In the genomic region with DNA sequence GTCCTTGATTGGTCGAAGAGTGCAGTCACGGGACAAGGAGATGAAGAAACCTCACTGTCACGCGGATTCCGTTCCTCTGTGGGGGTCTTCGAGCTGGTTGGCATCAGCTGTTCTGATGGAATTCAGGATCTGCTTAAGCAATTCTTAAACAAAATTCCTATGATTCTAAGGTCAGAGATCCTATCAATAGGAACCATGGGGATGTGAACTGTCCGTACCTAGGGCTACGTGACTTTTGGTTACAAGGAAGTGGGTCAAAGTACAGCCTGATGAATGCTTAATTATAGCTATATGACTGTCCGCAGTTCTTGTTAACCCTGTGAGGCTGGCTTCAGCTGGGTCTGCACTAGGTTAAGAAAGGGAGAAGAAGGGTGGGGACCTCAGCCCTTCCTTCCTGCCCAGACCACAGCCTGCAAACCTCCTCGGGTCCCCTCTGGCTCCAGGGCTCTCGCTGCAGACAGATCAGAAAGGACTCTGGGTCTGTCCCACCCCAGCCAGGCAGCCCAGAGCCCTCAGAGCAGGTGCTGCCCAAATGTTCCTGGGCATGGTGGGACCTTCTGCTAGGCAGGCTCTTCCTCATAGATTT, we compare ENCODE assay signal across 10 cellular contexts.
DNase-seq lines count a peak whose midpoint lies in the region; ATAC-seq lines count a peak whose summit lies in the region.
"Had no signal": no experiment of that assay in that cellular context is flagged by ENCODE, and none has a peak within 500 bp of the region (broad histone marks: within the 10 kb centered on the region; RNA-seq: fewer than 3 reads in every experiment).

No MANE protein-coding gene starts in this region.

- peak overlapping the region; percentile 91 for H3K4me2 ChIP-seq in BLaER1

- H3K36me3 Mint-ChIP-seq in effector memory CD8-positive, alpha-beta T cell (ENCODE audit: insufficient read depth) = peaks cover 13% of the 10 kb centered on the region

- H3K4me3 Mint-ChIP-seq in effector memory CD8-positive, alpha-beta T cell = peak overlapping the region; percentile 84 to 86

- H3K9me3 Mint-ChIP-seq in effector memory CD8-positive, alpha-beta T cell = no peaks in the 10 kb centered on the region

- no peaks in the 10 kb centered on the region for H4K20me1 ChIP-seq in BLaER1

- ATAC-seq in GM19035 (IDR thresholded peaks at IDR 0.05; ENCODE audit: unreplicated experiment) = peak; percentile 21
- ATAC-seq in effector memory CD8-positive, alpha-beta T cell (replicated peaks) = no peak
- ATAC-seq in HG03097 (IDR thresholded peaks at IDR 0.05; ENCODE audit: low FRiP score, unreplicated experiment) = no peak

- H3K9ac ChIP-seq in BLaER1 = peak overlapping the region; percentile 52

- H3K27ac Mint-ChIP-seq in effector memory CD8-positive, alpha-beta T cell = peak overlapping the region; percentile 81 to 97

- peaks cover 89% of the 10 kb centered on the region for H3K4me1 ChIP-seq in BLaER1

- H3K27me3 Mint-ChIP-seq in effector memory CD8-positive, alpha-beta T cell = no peaks in the 10 kb centered on the region

- no peaks in the 10 kb centered on the region for H3K27me3 ChIP-seq in BLaER1

- H3K4me1 Mint-ChIP-seq in effector memory CD8-positive, alpha-beta T cell (ENCODE audit: low read depth in 2 of 2) = peaks cover 17 to 38% of the 10 kb centered on the region in 2 donors

- peak overlapping the region; percentile 68 for H3K27ac ChIP-seq in BLaER1

- no peaks in the 10 kb centered on the region for H3K36me3 ChIP-seq in BLaER1

- H3K9me3 ChIP-seq in BLaER1 = no peaks in the 10 kb centered on the region

- H3K4me3 ChIP-seq in BLaER1 = peak overlapping the region; percentile 55
- H3K4me3 ChIP-seq: lung had no signal

- DNase-seq in NOMO-1 treated with DMSO at 0.1 percent for 48 hours (lab: John Stamatoyannopoulos, UW; ENCODE audit: unreplicated experiment) (peak; percentile 84), COR-L47 (lab: John Stamatoyannopoulos, UW) (no peak), HPDE6-E6E7 (ENCODE audit: extremely low spot score) (no peak)
- DNase-seq in effector memory CD8-positive, alpha-beta T cell = no peak
- no peak for DNase-seq in stimulated activated CD4-positive, alpha-beta T cell treated with anti-CD3 and anti-CD28 coated beads, Interleukin-4, amount 100 ng/mL, for 1 hour
- DNase-seq: NCI-H524 treated with DMSO at 0.1 percent for 48 hours had no signal
